In the genomic region with DNA sequence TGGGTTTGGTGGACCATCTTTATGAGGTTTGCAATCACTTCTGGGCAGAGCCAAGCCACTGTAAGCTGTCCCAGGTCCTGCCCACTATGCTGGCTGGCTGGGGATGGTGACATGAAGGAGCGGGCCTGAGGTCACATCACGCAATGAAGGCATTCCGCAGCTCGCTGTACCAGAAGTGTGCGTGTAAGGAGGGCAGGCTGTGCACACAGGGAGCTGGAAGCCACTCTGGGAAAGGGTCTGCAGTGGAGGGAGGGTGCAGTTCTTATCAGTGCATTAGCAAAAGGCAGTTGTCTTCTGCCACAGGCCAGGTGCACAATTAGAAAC, we compare ENCODE assay signal across 23 cellular contexts. TPM values are rescaled to one million over a fixed set of nuclear protein-coding genes. Genes with fewer than 3 reads are reported as not detected.
DNase-seq lines count a peak whose midpoint lies in the region; ATAC-seq, FAIRE-seq and TF ChIP-seq lines count a peak whose summit lies in the region.
"Had no signal": no experiment of that assay in that cellular context is flagged by ENCODE, and none has a peak within 500 bp of the region (broad histone marks: within the 10 kb centered on the region; RNA-seq: fewer than 3 reads in every experiment).

No MANE protein-coding gene starts in this region.

- no peaks in the 10 kb centered on the region for H3K36me3 ChIP-seq in bronchial epithelial cell (ENCODE audit: control insufficient read depth, insufficient read depth, low read length)
- H3K36me3 ChIP-seq in neuronal stem cell (replicated peaks in 1 of 2; ENCODE audit: control insufficient read depth in 2 of 2, insufficient read depth in 2 of 2, low read length in 2 of 2) = no peaks in the 10 kb centered on the region
- H3K36me3 ChIP-seq in aorta (ENCODE audit: control insufficient read depth in 1 of 2, insufficient read depth in 2 of 2, low read length in 1 of 2) = no peaks in the 10 kb centered on the region
- H3K36me3 ChIP-seq in heart right ventricle = no peaks in the 10 kb centered on the region

- peak overlapping the region; percentile 52 for H4K8ac ChIP-seq in neuronal stem cell (ENCODE audit: low read depth, low read length)

- no peak overlapping the region for H4K91ac ChIP-seq in neuronal stem cell (ENCODE audit: low read depth, low read length, poor library complexity)

- no peak overlapping the region for H3K9ac ChIP-seq in neuronal stem cell (ENCODE audit: low read depth, low read length, poor library complexity)

- H3K14ac ChIP-seq in neuronal stem cell (ENCODE audit: low read length) = no peak overlapping the region

- no peak overlapping the region for H3K4ac ChIP-seq in neuronal stem cell (ENCODE audit: low read length)

- H3K4me1 ChIP-seq in right cardiac atrium (ENCODE audit: control insufficient read depth, insufficient read depth, low read length) = no peaks in the 10 kb centered on the region
- peaks cover 0 to 25% of the 10 kb centered on the region in 2 donors for H3K4me1 ChIP-seq in neuronal stem cell (ENCODE audit: control insufficient read depth in 2 of 2, insufficient read depth in 1 of 2, low read depth in 1 of 2, low read length in 2 of 2)
- no peaks in the 10 kb centered on the region for H3K4me1 ChIP-seq in aorta (ENCODE audit: control insufficient read depth in 1 of 2, insufficient read depth in 2 of 2, low read length in 2 of 2)
- peaks cover 0 to under 1% (median 0%) of the 10 kb centered on the region in 9 donors for H3K4me1 ChIP-seq in heart right ventricle

- peak overlapping the region; percentile 76 for H3K18ac ChIP-seq in neuronal stem cell (ENCODE audit: low read length)

- no peak overlapping the region for H3K23ac ChIP-seq in neuronal stem cell (ENCODE audit: low read depth, low read length, poor library complexity)

- TF ChIP-seq CTCF in bronchial epithelial cell (IDR thresholded peaks at IDR 0.05; ENCODE audit: insufficient read depth, low read length, severe bottlenecking) (no peak), heart right ventricle (IDR thresholded peaks at IDR 0.05) (no peak)

- H2BK15ac ChIP-seq in neuronal stem cell (ENCODE audit: low read length) = peak overlapping the region; percentile 79

- DNase-seq in left ventricle myocardium superior = peak; percentile 0
- no peak for DNase-seq in right cardiac atrium
- DNase-seq in bronchial epithelial cell (ENCODE audit: low read depth) = no peak
- DNase-seq in neuronal stem cell (ENCODE audit: low spot score) = no peak
- peak; percentile 13 to 36 for DNase-seq in aorta
- no peak for DNase-seq in cerebellar cortex (ENCODE audit: low spot score)
- DNase-seq in heart right ventricle = no peak
- DNase-seq: 8988T, Calu3, GDM1, GOT3, KBM-7, MM.1S, NCI-H1048, NCI-H1417 treated with DMSO at 0.1 percent for 48 hours, NCI-H187, NCI-H446, OCI-M1, Right ventricle myocardium superior had no signal

- H3K9me3 ChIP-seq in right cardiac atrium (ENCODE audit: control insufficient read depth, low read length) = no peaks in the 10 kb centered on the region
- H3K9me3 ChIP-seq in neuronal stem cell (replicated peaks in 1 of 2; ENCODE audit: control insufficient read depth in 2 of 2, insufficient read depth in 1 of 2, low read depth in 1 of 2, low read length in 2 of 2) = peaks cover 0 to 7% of the 10 kb centered on the region in 2 donors
- H3K9me3 ChIP-seq in aorta (ENCODE audit: control insufficient read depth, low read length) = peaks cover 4% of the 10 kb centered on the region
- H3K9me3 ChIP-seq in heart right ventricle = no peaks in the 10 kb centered on the region

- H3K27ac ChIP-seq in right cardiac atrium (ENCODE audit: low read length) (no peak overlapping the region), neuronal stem cell (replicated peaks; ENCODE audit: low read length) (no peak overlapping the region), aorta (ENCODE audit: low read depth in 1 of 2, low read length in 2 of 2) (no peak overlapping the region), heart right ventricle (no peak overlapping the region)
- H3K27ac ChIP-seq: C4-2B had no signal

- no peaks in the 10 kb centered on the region for H3K79me1 ChIP-seq in neuronal stem cell (ENCODE audit: low read depth, low read length)

- peak overlapping the region; percentile 53 for H2AK5ac ChIP-seq in neuronal stem cell (ENCODE audit: low read depth, low read length)

- H2BK5ac ChIP-seq in neuronal stem cell (ENCODE audit: low read length) = peak overlapping the region; percentile 26

- intact Hi-C loops in left ventricle myocardium superior (cut with micrococcal nuclease) (no loop called here), right cardiac atrium (cut with DNase I) (no loop called here), aorta (cut with DNase I) (no loop called here), heart right ventricle (cut with DNase I) (no loop called here)

- H2BK120ac ChIP-seq in neuronal stem cell (ENCODE audit: low read depth, low read length) = no peak overlapping the region

- no peak overlapping the region for H2AFZ ChIP-seq in neuronal stem cell (ENCODE audit: low read length)

- no peak for ATAC-seq in left ventricle myocardium superior
- no peak for ATAC-seq in right cardiac atrium
- ATAC-seq in aorta (ENCODE audit: low FRiP score) = no peak
- no peak for ATAC-seq in HG02759 (IDR thresholded peaks at IDR 0.05; ENCODE audit: unreplicated experiment)
- no peak for ATAC-seq in heart right ventricle

- WGBS in right cardiac atrium = 85% methylated on average over 5 of the region's 5 CpGs
- no CpG with 5 or more reads among the region's 5 CpGs for WGBS in neuronal stem cell (ENCODE audit: extremely low coverage in 2 of 2, insufficient read length in 2 of 2, insufficient replicate concordance in 1 of 2), 2 donors
- 82 to 83% methylated on average over 5 of the region's 5 CpGs for WGBS in aorta, 2 donors
- WGBS in heart right ventricle, 2 donors = 80 to 94% methylated on average over 5 of the region's 5 CpGs

- H2BK12ac ChIP-seq in neuronal stem cell (ENCODE audit: low read length) = peak overlapping the region; percentile 59

- H3K27me3 ChIP-seq in right cardiac atrium (ENCODE audit: control insufficient read depth, insufficient read depth) (no peaks in the 10 kb centered on the region), bronchial epithelial cell (ENCODE audit: control insufficient read depth, insufficient read depth, low read length) (no peaks in the 10 kb centered on the region), neuronal stem cell (ENCODE audit: control insufficient read depth in 3 of 3, insufficient read depth in 3 of 3, low read depth in 1 of 3, low read length in 3 of 3) (peaks cover 0 to 21% (median 0%) of the 10 kb centered on the region in 3 experiments), aorta (ENCODE audit: control insufficient read depth in 1 of 2, insufficient read depth in 2 of 2, low read length in 1 of 2) (no peaks in the 10 kb centered on the region), heart right ventricle (peaks cover 0 to 15% (median 7%) of the 10 kb centered on the region in 7 donors)

- no peak overlapping the region for H3K4me2 ChIP-seq in neuronal stem cell (ENCODE audit: insufficient read depth, low read length, poor library complexity, severe bottlenecking)

- H3K4me3 ChIP-seq in right cardiac atrium (ENCODE audit: low read length) (no peak overlapping the region), bronchial epithelial cell (ENCODE audit: low read depth, low read length) (no peak overlapping the region), neuronal stem cell (ENCODE audit: low read length in 2 of 2) (no peak overlapping the region), aorta (ENCODE audit: low read length in 2 of 2) (no peak overlapping the region), heart right ventricle (no peak overlapping the region)

- peak; percentile 43 for FAIRE-seq in bronchial epithelial cell (lab: Jason Lieb, UNC)
- FAIRE-seq: GM18507 had no signal

RNA-seq across cellular contexts. Expression of gene OTOS, which starts 16.7 kb away (rescaled TPM):
- total RNA-seq in left ventricle myocardium superior (not detected), right cardiac atrium (not detected), bronchial epithelial cell (not detected in 2 replicates), aorta (not detected), heart right ventricle (not detected)
- polyA plus RNA-seq in right cardiac atrium (not detected), aorta (not detected), heart right ventricle (not detected)
- polyA plus RNA-seq in neuronal stem cell (2013, experiment 1 of 2) = 0.08 TPM
- polyA plus RNA-seq in neuronal stem cell (2013, experiment 2 of 2) = not detected
- total RNA-seq: Calu3; CD8-positive, alpha-beta memory T cell; Right ventricle myocardium superior had no signal
- polyA plus RNA-seq: CD8-positive, alpha-beta memory T cell had no signal

RNA-seq across cellular contexts. Expression of gene COPS9, which starts 21.0 kb away (rescaled TPM):
- total RNA-seq in left ventricle myocardium superior (204 TPM), right cardiac atrium (100 to 1,000 TPM; 172 to 220 (median 185) TPM), bronchial epithelial cell (35.0 and 79.2 TPM in 2 replicates), aorta (10 to 100 TPM; 83.7 to 94.0 TPM), heart right ventricle (100 to 1,000 TPM; 135 to 229 (median 165) TPM)
- polyA plus RNA-seq in right cardiac atrium (618 TPM), aorta (100 to 1,000 TPM; 415 to 787 TPM), heart right ventricle (100 to 1,000 TPM; 291 to 495 TPM)
- polyA plus RNA-seq in neuronal stem cell (2013, experiment 1 of 2) = 234 TPM
- polyA plus RNA-seq in neuronal stem cell (2013, experiment 2 of 2) = 225 TPM

Comparison
In these comparisons a context has a peak if more than half of its experiments do, and no peak if none do; other contexts are left out.
1. DNase-seq: peak in left ventricle myocardium superior (single experiment) and aorta (2 of 2); none in right cardiac atrium (0 of 3), bronchial epithelial cell (single experiment), neuronal stem cell (single experiment), cerebellar cortex (single experiment) and heart right ventricle (0 of 2).